30 cellular contexts compared by ENCODE assay signal in genomic region chr9:136186386-136186785, GRCh38. TPM values are rescaled to one million over a fixed set of nuclear protein-coding genes. Genes with fewer than 3 reads are reported as not detected.
"Had no signal": no experiment of that assay in that cellular context is flagged by ENCODE, and none has a peak within 500 bp of the region (broad histone marks: within the 10 kb centered on the region; RNA-seq: fewer than 3 reads in every experiment).

No MANE protein-coding gene starts in this region.

- H3K4me3 ChIP-seq: lower lobe of right lung, ovary, prostate gland, right lobe of liver, smooth muscle cell, stomach, testis, thyroid gland, transverse colon, upper lobe of left lung, vagina had no signal

- H3K36me3 ChIP-seq: lower lobe of right lung, ovary, prostate gland, right lobe of liver, stomach, thyroid gland, transverse colon, upper lobe of left lung, vagina had no signal

- H3K27ac ChIP-seq: lower lobe of right lung, ovary, prostate gland, right lobe of liver, stomach, testis, thyroid gland, transverse colon, upper lobe of left lung, vagina had no signal

- H3K4me2 ChIP-seq: smooth muscle cell had no signal

- FAIRE-seq: keratinocyte had no signal

- H3K27me3 ChIP-seq: ovary, testis, thyroid gland, vagina had no signal

- H3K4me1 ChIP-seq: lower lobe of right lung, prostate gland, right lobe of liver, stomach, testis, thyroid gland, transverse colon, upper lobe of left lung, vagina had no signal

- DNase-seq: hippocampal formation; kidney glomerular epithelial cell; left cardiac atrium; lower lobe of right lung; mammary epithelial cell; mesenchymal stem cell; naive thymus-derived CD8-positive, alpha-beta T cell; ovary; retina; right lobe of liver; stimulated activated CD4-positive, alpha-beta T cell treated with anti-CD3 and anti-CD28 coated beads, Interleukin-15, amount 100 ng/mL, for 24 hours; stimulated activated CD4-positive, alpha-beta T cell treated with anti-CD3 and anti-CD28 coated beads, Interleukin-2, amount 100 ng/mL, for 24 hours; stimulated activated CD4-positive, alpha-beta T cell treated with anti-CD3 and anti-CD28 coated beads, Interleukin-4, amount 100 ng/mL, for 1 hour; stimulated activated naive B cell treated with anti-CD40 and anti-IgM and Interleukin-4, amounts not matched to agents 10 μg/mL and 1 μg/mL and 100 μg/mL, for 72 hours; stimulated activated naive CD8-positive, alpha-beta T cell treated with anti-CD3 and anti-CD28 coated beads, Interleukin-15, Interleukin-2, amounts not matched to agents 100 U/mL and 50 U/mL, for 24 hours; stomach; testis; thyroid gland; transverse colon had no signal

- ATAC-seq: left cardiac atrium; left lobe of liver; lower lobe of right lung; naive thymus-derived CD8-positive, alpha-beta T cell; stimulated activated naive B cell treated with anti-CD40 and anti-IgM and Interleukin-4, amounts not matched to agents 10 μg/mL and 1 μg/mL and 100 μg/mL, for 72 hours; stimulated activated naive CD8-positive, alpha-beta T cell treated with anti-CD3 and anti-CD28 coated beads, Interleukin-15, Interleukin-2, amounts not matched to agents 100 U/mL and 50 U/mL, for 24 hours had no signal

- H3K9me3 ChIP-seq: lower lobe of right lung, ovary, prostate gland, right lobe of liver, stomach, testis, thyroid gland, transverse colon, upper lobe of left lung, vagina had no signal

RNA-seq across cellular contexts. Expression of gene LHX3, which starts 18.5 kb away (rescaled TPM):
- total RNA-seq: left cardiac atrium; left lobe of liver; liver; lower lobe of right lung; mammary epithelial cell; mucosa of gallbladder; naive thymus-derived CD8-positive, alpha-beta T cell; omental fat pad; ovary; right lobe of liver; skeletal muscle tissue; smooth muscle cell; stomach; thyroid gland; transverse colon; urinary bladder; vagina had no signal
- polyA plus RNA-seq: keratinocyte; liver; mammary epithelial cell; naive thymus-derived CD8-positive, alpha-beta T cell; ovary; smooth muscle cell; stomach; urinary bladder had no signal
